24 cellular contexts compared by ENCODE assay signal in the genomic region with DNA sequence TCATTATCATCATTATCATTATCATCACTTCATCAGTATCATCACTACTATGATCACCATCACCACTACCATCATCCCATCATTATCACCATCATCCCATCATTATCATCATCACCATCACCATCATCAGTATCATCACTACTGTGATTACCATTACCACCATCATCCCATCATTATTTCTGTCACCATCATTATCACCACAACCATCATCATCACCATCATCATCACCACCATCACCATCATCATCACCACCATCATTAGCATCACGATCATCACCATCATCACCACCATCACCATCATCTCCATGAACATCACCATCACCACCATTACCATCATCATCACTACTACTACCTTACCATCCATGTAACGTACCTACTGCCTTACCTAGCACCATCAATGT.
DNase-seq lines count a peak whose midpoint lies in the region; ATAC-seq, FAIRE-seq and TF ChIP-seq lines count a peak whose summit lies in the region.
"Had no signal": no experiment of that assay in that cellular context is flagged by ENCODE, and none has a peak within 500 bp of the region (broad histone marks: within the 10 kb centered on the region; RNA-seq: fewer than 3 reads in every experiment).

No MANE protein-coding gene starts in this region.

- no peak overlapping the region for H3K23ac ChIP-seq in H1 (ENCODE audit: insufficient read length)

- H2BK120ac ChIP-seq in H1 (replicated peaks; ENCODE audit: low read depth, low read length): no peak overlapping the region

- H3K4me2 ChIP-seq in A549 (no peak overlapping the region), GM12878 (ENCODE audit: control insufficient read depth, insufficient read depth) (no peak overlapping the region), H1 (ENCODE audit: insufficient read depth in 1 of 2, low read depth in 2 of 2, low read length in 2 of 2) (no peak overlapping the region)
- H3K4me2 ChIP-seq: BLaER1 had no signal

- H3K79me1 ChIP-seq in H1 (ENCODE audit: low read depth, low read length): no peaks in the 10 kb centered on the region

- H3K79me2 ChIP-seq in GM12878 (ENCODE audit: control insufficient read depth, insufficient read depth, low read length) (no peaks in the 10 kb centered on the region), H1 (ENCODE audit: control insufficient read depth in 1 of 2, insufficient read depth in 2 of 2, low read length in 2 of 2) (no peaks in the 10 kb centered on the region)

- no peaks in the 10 kb centered on the region for H4K20me1 ChIP-seq in GM12878 (ENCODE audit: control insufficient read depth, insufficient read depth)
- peaks cover 0 to 1% of the 10 kb centered on the region in 2 experiments for H4K20me1 ChIP-seq in H1 (replicated peaks in 1 of 2; ENCODE audit: control insufficient read depth in 1 of 2, insufficient read depth in 2 of 2, low read length in 2 of 2)
- H4K20me1 ChIP-seq: BLaER1 had no signal

- no peak overlapping the region for H4K91ac ChIP-seq in H1 (replicated peaks; ENCODE audit: insufficient read length, low read length)

- H3K56ac ChIP-seq in H1 (replicated peaks; ENCODE audit: insufficient read length, low read depth, low read length): no peak overlapping the region

- H4K8ac ChIP-seq in H1 (ENCODE audit: extremely low read depth, insufficient read depth, low read length): no peak overlapping the region

- intact Hi-C loops in GM12878 (cut with micrococcal nuclease; ENCODE audit: unreplicated experiment): no loop called here
- intact Hi-C loops in ovary (cut with DNase I): no loop called here

- RAD21 ChIA-PET in GM12878 (lab: Charles Lee; ENCODE audit: unreplicated experiment): no interaction called here

- peak overlapping the region; percentile 98 for H2AK5ac ChIP-seq in H1 (ENCODE audit: low read depth, low read length)

- H3K4me1 ChIP-seq in A549: peaks cover 13% of the 10 kb centered on the region
- H3K4me1 ChIP-seq in GM12878 (ENCODE audit: control insufficient read depth, insufficient read depth, low read length): no peaks in the 10 kb centered on the region
- H3K4me1 ChIP-seq in H1 (replicated peaks in 1 of 4; ENCODE audit: control insufficient read depth in 3 of 4, insufficient read depth in 4 of 4, low read length in 3 of 4): peaks cover 0 to 4% (median 2%) of the 10 kb centered on the region in 4 experiments; a peak in 3 of 7 replicates
- H3K4me1 ChIP-seq in ovary (ENCODE audit: insufficient read depth): peaks cover 2% of the 10 kb centered on the region
- H3K4me1 ChIP-seq: BLaER1 had no signal

- no peak overlapping the region for H2BK12ac ChIP-seq in H1 (ENCODE audit: low read depth, low read length)

- SMC1A ChIA-PET in GM12878 (lab: Charles Lee; ENCODE audit: uncharacterized antibody, unreplicated experiment): no interaction called here

- peaks cover 10% of the 10 kb centered on the region for H3K9me3 Mint-ChIP-seq in activated CD4-positive, alpha-beta memory T cell treated with anti-CD3 and anti-CD28 coated beads, Interleukin-2, amount 10 ng/mL, durations not matched to agents 7 days and 5 days

- TF ChIP-seq CTCF in A549 (IDR thresholded peaks at IDR 0.05) (no peak), GM12878 (IDR thresholded peaks at IDR 0.05 in 2 of 3, conservative IDR thresholded peaks at IDR 0.05 in 1 of 3; ENCODE audit: control insufficient read depth in 2 of 3, extremely low read depth in 1 of 3, insufficient read depth in 1 of 3, low read depth in 3 of 3, low read length in 3 of 3) (no peak), H1 (IDR thresholded peaks at IDR 0.05; ENCODE audit: control extremely low read depth in 1 of 3, insufficient read depth in 1 of 3, low read depth in 1 of 3, low read length in 3 of 3) (no peak), ovary (IDR thresholded peaks at IDR 0.05) (no peak)

- H4K5ac ChIP-seq in H1 (ENCODE audit: insufficient read length, low read depth, low read length): no peak overlapping the region

- peaks cover 9% of the 10 kb centered on the region; the same call in 1 of the 2 replicates for H3K23me2 ChIP-seq in H1 (ENCODE audit: low read depth, low read length)

- H3K27ac ChIP-seq in A549 (no peak overlapping the region), GM12878 (ENCODE audit: control insufficient read depth, insufficient read depth) (no peak overlapping the region), H1 (ENCODE audit: low read depth, low read length) (no peak overlapping the region), caudate nucleus (ENCODE audit: low read depth, low read length) (no peak overlapping the region), ovary (no peak overlapping the region)
- H3K27ac ChIP-seq: BLaER1, C4-2B had no signal

- no peak overlapping the region for H2BK5ac ChIP-seq in H1 (ENCODE audit: low read depth, low read length)

- peaks cover 10% of the 10 kb centered on the region for H3K36me3 Mint-ChIP-seq in activated CD4-positive, alpha-beta memory T cell treated with anti-CD3 and anti-CD28 coated beads, Interleukin-2, amount 10 ng/mL, durations not matched to agents 7 days and 5 days (ENCODE audit: low read depth)

- H3K9me3 ChIP-seq in A549: peaks cover 29% of the 10 kb centered on the region
- H3K9me3 ChIP-seq in GM12878 (replicated peaks; ENCODE audit: control insufficient read depth, insufficient read depth, low read length): no peaks in the 10 kb centered on the region; the same call in 1 of the 3 replicates
- H3K9me3 ChIP-seq in H1 (ENCODE audit: insufficient read depth in 2 of 2, low read depth in 1 of 2, low read length in 1 of 2): peaks cover 0 to 5% of the 10 kb centered on the region in 2 experiments; a peak in 1 of 4 replicates
- no peaks in the 10 kb centered on the region for H3K9me3 ChIP-seq in ovary

- in situ Hi-C loops in GM12878 (cut with MboI): no loop called here

- no peak overlapping the region for H2BK15ac ChIP-seq in H1 (ENCODE audit: low read length)

- H3K4me3 ChIP-seq in A549 (no peak overlapping the region), GM12878 (no peak overlapping the region), H1 (ENCODE audit: extremely low read depth in 1 of 4, insufficient read depth in 2 of 4, low read depth in 3 of 4, low read length in 4 of 4) (no peak overlapping the region), ovary (no peak overlapping the region)
- H3K4me3 ChIP-seq: BLaER1 had no signal

- ATAC-seq in A549: no peak
- ATAC-seq in GM12878: no peak
- ATAC-seq in GM19395 (IDR thresholded peaks at IDR 0.05; ENCODE audit: unreplicated experiment): no peak
- ATAC-seq: CD8-positive, alpha-beta T cell had no signal

- DNase-seq in A549 (ENCODE audit: low read depth in 1 of 2, low spot score in 1 of 2) (no peak), HEK293T (ENCODE audit: extremely low spot score) (no peak), GM12878 (ENCODE audit: low read depth, low spot score) (no peak), H1 (ENCODE audit: low read depth in 1 of 2, low spot score in 2 of 2) (no peak), caudate nucleus (lab: John Stamatoyannopoulos, UW) (no peak), ovary (no peak)
- no peak for DNase-seq in activated CD4-positive, alpha-beta memory T cell treated with anti-CD3 and anti-CD28 coated beads, Interleukin-2, amount 10 ng/mL, durations not matched to agents 7 days and 5 days
- DNase-seq: 8988T; CD4-positive, CD25-positive, alpha-beta regulatory T cell; CD8-positive, alpha-beta T cell; DMS 273 treated with DMSO at 0.1 percent for 48 hours; DMS79; EL; GDM1; GOT3; H7; HCEC 1CT; HFFc6 had no signal

- POLR2A ChIA-PET in A549 (lab: Yijun Ruan, JAX): no interaction called here
- POLR2A ChIA-PET in HEK293T (lab: Yijun Ruan, JAX): no interaction called here
- POLR2A ChIA-PET in GM12878 (lab: Charles Lee): no interaction called here
- POLR2A ChIA-PET in H1 (lab: Charles Lee; ENCODE audit: partially characterized antibody): no interaction called here
- POLR2A ChIA-PET in activated CD4-positive, alpha-beta memory T cell treated with anti-CD3 and anti-CD28 coated beads, Interleukin-2, amount 10 ng/mL, durations not matched to agents 7 days and 5 days (lab: Charles Lee): no interaction called here

- TF ChIP-seq RAD21 in A549 (conservative IDR thresholded peaks at IDR 0.05 in 1 of 2, IDR thresholded peaks at IDR 0.05 in 1 of 2): no peak
- TF ChIP-seq RAD21 in GM12878 (IDR thresholded peaks at IDR 0.05; ENCODE audit: insufficient read depth, low read depth, low read length): no peak
- TF ChIP-seq RAD21 in H1 (IDR thresholded peaks at IDR 0.05 in 1 of 2, conservative IDR thresholded peaks at IDR 0.05 in 1 of 2; ENCODE audit: low read depth in 2 of 2, low read length in 2 of 2): no peak

- no peak overlapping the region for H3K9ac ChIP-seq in GM12878 (ENCODE audit: control insufficient read depth, insufficient read depth, low read length)
- H3K9ac ChIP-seq in H1 (replicated peaks in 1 of 4; ENCODE audit: extremely low read depth in 1 of 4, low read depth in 3 of 4, low read length in 3 of 4): no peak overlapping the region
- H3K9ac ChIP-seq: BLaER1 had no signal

- H3K36me3 ChIP-seq in GM12878 (ENCODE audit: control insufficient read depth in 2 of 2, insufficient read depth in 2 of 2, low read length in 1 of 2): no peaks in the 10 kb centered on the region; a peak in 1 of 4 replicates
- no peaks in the 10 kb centered on the region for H3K36me3 ChIP-seq in H1 (ENCODE audit: control insufficient read depth in 2 of 4, insufficient read depth in 4 of 4, low read length in 3 of 4)
- H3K36me3 ChIP-seq in ovary: no peaks in the 10 kb centered on the region
- H3K36me3 ChIP-seq: BLaER1 had no signal

- H3K27me3 Mint-ChIP-seq in activated CD4-positive, alpha-beta memory T cell treated with anti-CD3 and anti-CD28 coated beads, Interleukin-2, amount 10 ng/mL, durations not matched to agents 7 days and 5 days: peaks cover 3% of the 10 kb centered on the region
- H3K27me3 Mint-ChIP-seq: B cell had no signal

- H3K4ac ChIP-seq in H1 (replicated peaks; ENCODE audit: insufficient read length, low read depth, low read length): no peak overlapping the region

- CTCF ChIA-PET in A549 (lab: Yijun Ruan, JAX) (interaction anchor here (0.7 kb wide), 1 partner anchor 33 kb away, joined by 3 read pairs; no protein-coding TSS in a partner anchor), HEK293T (lab: Yijun Ruan, JAX) (no interaction called here), GM12878 (lab: Yijun Ruan, JAX) (no interaction called here), H1 (lab: Charles Lee; ENCODE audit: partially characterized antibody) (no interaction called here)
- CTCF ChIA-PET in activated CD4-positive, alpha-beta memory T cell treated with anti-CD3 and anti-CD28 coated beads, Interleukin-2, amount 10 ng/mL, durations not matched to agents 7 days and 5 days (lab: Charles Lee): no interaction called here

- no peak overlapping the region for H3K27ac Mint-ChIP-seq in activated CD4-positive, alpha-beta memory T cell treated with anti-CD3 and anti-CD28 coated beads, Interleukin-2, amount 10 ng/mL, durations not matched to agents 7 days and 5 days
- H3K27ac Mint-ChIP-seq: B cell; CD4-positive, CD25-positive, alpha-beta regulatory T cell; CD8-positive, alpha-beta T cell; HFFc6 had no signal

- 86% methylated on average over 2 of the region's 2 CpGs for WGBS in A549 (ENCODE audit: missing lambda C conversion rate)
- WGBS in GM12878 (ENCODE audit: insufficient coverage, insufficient replicate concordance, low lambda C conversion rate, missing lambda C conversion rate): 55% methylated on average over 2 of the region's 2 CpGs
- WGBS in H1 (ENCODE audit: extremely low coverage in 1 of 2, insufficient coverage in 1 of 2, insufficient read length in 1 of 2, insufficient replicate concordance in 2 of 2, low coverage in 1 of 2, low lambda C conversion rate in 2 of 2, missing lambda C conversion rate in 1 of 2), 2 experiments: 96% methylated on average over 2 of the region's 2 CpGs; no CpG with 5 or more reads in 1 of the 2 experiments
- 98 to 100% (median 98%) methylated on average over 2 of the region's 2 CpGs for WGBS in ovary, 3 donors

- no TSS peak for BruUV-seq in GM12878 (replicated peaks; lab: Mats Ljungman, UMichigan)

- TF ChIP-seq EP300 in A549 (IDR thresholded peaks at IDR 0.05): no peak
- TF ChIP-seq EP300 in GM12878 (IDR thresholded peaks at IDR 0.05; ENCODE audit: borderline replicate concordance in 1 of 2, control insufficient read depth in 1 of 2, low read depth in 2 of 2, low read length in 2 of 2): no peak
- TF ChIP-seq EP300 in H1 (IDR thresholded peaks at IDR 0.05; ENCODE audit: borderline replicate concordance in 1 of 2, low read depth in 2 of 2, low read length in 2 of 2): no peak
- no peak for TF ChIP-seq EP300 in ovary (IDR thresholded peaks at IDR 0.05)

- H2AFZ ChIP-seq in GM12878 (ENCODE audit: control insufficient read depth, low read depth, low read length) (no peak overlapping the region), H1 (ENCODE audit: low read length) (no peak overlapping the region)

- no peak overlapping the region for H2BK20ac ChIP-seq in H1 (ENCODE audit: low read length)

- FAIRE-seq in A549 (lab: Jason Lieb, UNC): peak; percentile 65
- FAIRE-seq in GM12878 (lab: Jason Lieb, UNC): no peak
- FAIRE-seq in H1 (lab: Jason Lieb, UNC): no peak
- FAIRE-seq: D721Med, GM18507 had no signal

- TF ChIP-seq POLR2A in A549 (IDR thresholded peaks at IDR 0.05; ENCODE audit: low read length): no peak
- no peak for TF ChIP-seq POLR2A in GM12878 (IDR thresholded peaks at IDR 0.05; ENCODE audit: low read depth, low read length)
- TF ChIP-seq POLR2A in H1 (IDR thresholded peaks at IDR 0.05; ENCODE audit: control extremely low read depth in 1 of 2, low read depth in 2 of 2, low read length in 2 of 2): no peak
- TF ChIP-seq POLR2A in ovary (IDR thresholded peaks at IDR 0.05): no peak

- no peak overlapping the region for H3K14ac ChIP-seq in H1 (ENCODE audit: insufficient read length)

- no peaks in the 10 kb centered on the region for H3K27me3 ChIP-seq in GM12878 (replicated peaks in 1 of 2; ENCODE audit: control insufficient read depth in 2 of 2, insufficient read depth in 2 of 2, low read length in 1 of 2)
- no peaks in the 10 kb centered on the region for H3K27me3 ChIP-seq in H1 (replicated peaks in 1 of 4; ENCODE audit: control insufficient read depth in 3 of 4, extremely low read depth in 1 of 4, insufficient read depth in 3 of 4, low read length in 3 of 4)
- H3K27me3 ChIP-seq in ovary: peaks cover 3% of the 10 kb centered on the region
- H3K27me3 ChIP-seq: BLaER1 had no signal

- no peak overlapping the region for H3K4me3 Mint-ChIP-seq in activated CD4-positive, alpha-beta memory T cell treated with anti-CD3 and anti-CD28 coated beads, Interleukin-2, amount 10 ng/mL, durations not matched to agents 7 days and 5 days
- H3K4me3 Mint-ChIP-seq: B cell; CD4-positive, CD25-positive, alpha-beta regulatory T cell; CD8-positive, alpha-beta T cell; HFFc6 had no signal

- peaks cover 4% of the 10 kb centered on the region for H3K4me1 Mint-ChIP-seq in activated CD4-positive, alpha-beta memory T cell treated with anti-CD3 and anti-CD28 coated beads, Interleukin-2, amount 10 ng/mL, durations not matched to agents 7 days and 5 days
- H3K4me1 Mint-ChIP-seq: B cell had no signal

- no peak overlapping the region for H3K18ac ChIP-seq in H1 (ENCODE audit: extremely low read depth, low read length)
